In genomic region chr1:175193339-175193950, GRCh38 we compare ENCODE assay signal across 8 cellular contexts. TPM values are rescaled to one million over a fixed set of nuclear protein-coding genes. Genes with fewer than 3 reads are reported as not detected.
A peak's percentile ranks its signal among the peaks of the same experiment; 100 is the strongest.
DNase-seq lines count a peak whose midpoint lies in the region; ATAC-seq and TF ChIP-seq lines count a peak whose summit lies in the region.

No MANE protein-coding gene starts in this region.

- H3K4me3 ChIP-seq in breast epithelium (peak overlapping the region; percentile 54 to 75 (median 69)), mesenchymal stem cell (ENCODE audit: insufficient read depth in 1 of 2, low read depth in 1 of 2, low read length in 2 of 2) (peak overlapping the region in 1 of 2 experiments; percentile 75)

- no peak overlapping the region for H3K9ac ChIP-seq in mesenchymal stem cell (ENCODE audit: low read length)

- no peak overlapping the region for H2BK120ac ChIP-seq in mesenchymal stem cell (ENCODE audit: low read depth, low read length)

- H3K36me3 ChIP-seq in breast epithelium (no peaks in the 10 kb centered on the region), mesenchymal stem cell (ENCODE audit: control insufficient read depth in 1 of 2, insufficient read depth in 2 of 2, low read depth in 1 of 2, low read length in 2 of 2) (no peaks in the 10 kb centered on the region)

- peak overlapping the region; percentile 20 for H4K91ac ChIP-seq in mesenchymal stem cell (ENCODE audit: low read length)

- H3K27ac ChIP-seq in breast epithelium (peak overlapping the region; percentile 96 to 97), mesenchymal stem cell (ENCODE audit: low read length, poor library complexity, severe bottlenecking) (no peak overlapping the region)

- H3K9me3 Mint-ChIP-seq in stimulated activated naive CD8-positive, alpha-beta T cell treated with anti-CD3 and anti-CD28 coated beads, Interleukin-15, Interleukin-2, amounts not matched to agents 100 ng/mL and 50 ng/mL, for 24 hours = no peaks in the 10 kb centered on the region

- no peaks in the 10 kb centered on the region for H3K9me3 ChIP-seq in breast epithelium
- H3K9me3 ChIP-seq in mesenchymal stem cell (ENCODE audit: control insufficient read depth, low read length) = no peaks in the 10 kb centered on the region

- peaks cover 9% of the 10 kb centered on the region for H3K36me3 Mint-ChIP-seq in stimulated activated naive CD8-positive, alpha-beta T cell treated with anti-CD3 and anti-CD28 coated beads, Interleukin-15, Interleukin-2, amounts not matched to agents 100 ng/mL and 50 ng/mL, for 24 hours (ENCODE audit: low read depth)

- H3K14ac ChIP-seq in mesenchymal stem cell (ENCODE audit: low read length in 2 of 2) = no peak overlapping the region

- H3K27me3 ChIP-seq in breast epithelium (no peaks in the 10 kb centered on the region), mesenchymal stem cell (ENCODE audit: control insufficient read depth in 1 of 2, insufficient read depth in 1 of 2, low read length in 2 of 2) (peaks cover 43 to 48% of the 10 kb centered on the region in 2 experiments)

- peak overlapping the region; percentile 47 for H2AFZ ChIP-seq in mesenchymal stem cell (ENCODE audit: low read depth, low read length)

- H2BK12ac ChIP-seq in mesenchymal stem cell (ENCODE audit: low read length in 2 of 2) = no peak overlapping the region

- H3K4me2 ChIP-seq in mesenchymal stem cell (ENCODE audit: low read length, poor library complexity, severe bottlenecking) = peak overlapping the region; percentile 97

- H2AK5ac ChIP-seq in mesenchymal stem cell (ENCODE audit: low read length, severe bottlenecking) = no peak overlapping the region

- peaks cover 60% of the 10 kb centered on the region for H3K4me1 Mint-ChIP-seq in stimulated activated naive CD8-positive, alpha-beta T cell treated with anti-CD3 and anti-CD28 coated beads, Interleukin-15, Interleukin-2, amounts not matched to agents 100 ng/mL and 50 ng/mL, for 24 hours (ENCODE audit: low read depth)

- ATAC-seq in stimulated activated naive CD8-positive, alpha-beta T cell treated with anti-CD3 and anti-CD28 coated beads, Interleukin-15, Interleukin-2, amounts not matched to agents 100 U/mL and 50 U/mL, for 24 hours = no peak
- ATAC-seq in GM19455 (IDR thresholded peaks at IDR 0.05; ENCODE audit: unreplicated experiment) = no peak
- ATAC-seq in GM18873 (IDR thresholded peaks at IDR 0.05; ENCODE audit: low FRiP score, unreplicated experiment) = no peak

- intact Hi-C loops in breast epithelium (cut with DNase I; ENCODE audit: low total_unique reads) = no loop called here

- H3K79me1 ChIP-seq in mesenchymal stem cell (replicated peaks; ENCODE audit: low read length, poor library complexity, severe bottlenecking) = no peaks in the 10 kb centered on the region

- H3K18ac ChIP-seq in mesenchymal stem cell (ENCODE audit: low read depth in 1 of 2, low read length in 2 of 2) = no peak overlapping the region

- H3K4me1 ChIP-seq in breast epithelium (peaks cover 0 to 4% of the 10 kb centered on the region in 2 donors), mesenchymal stem cell (ENCODE audit: control insufficient read depth, insufficient read depth, low read depth, low read length) (peaks cover 12% of the 10 kb centered on the region)

- TF ChIP-seq CTCF in breast epithelium (IDR thresholded peaks at IDR 0.05) = peak in 1 of 3 donors; percentile 9

- H3K27ac Mint-ChIP-seq in stimulated activated naive CD8-positive, alpha-beta T cell treated with anti-CD3 and anti-CD28 coated beads, Interleukin-15, Interleukin-2, amounts not matched to agents 100 ng/mL and 50 ng/mL, for 24 hours = peak overlapping the region; percentile 64

- TF ChIP-seq POLR2A in breast epithelium (IDR thresholded peaks at IDR 0.05) = no peak

- H3K27me3 Mint-ChIP-seq in stimulated activated naive CD8-positive, alpha-beta T cell treated with anti-CD3 and anti-CD28 coated beads, Interleukin-15, Interleukin-2, amounts not matched to agents 100 ng/mL and 50 ng/mL, for 24 hours = no peaks in the 10 kb centered on the region

- H3K4me3 Mint-ChIP-seq in stimulated activated naive CD8-positive, alpha-beta T cell treated with anti-CD3 and anti-CD28 coated beads, Interleukin-15, Interleukin-2, amounts not matched to agents 100 ng/mL and 50 ng/mL, for 24 hours = peak overlapping the region; percentile 91

- 42% methylated on average over 12 of the region's 12 CpGs for WGBS in mesenchymal stem cell

- H3K23ac ChIP-seq in mesenchymal stem cell (ENCODE audit: low read length in 2 of 2) = no peak overlapping the region

- no peak overlapping the region for H2BK15ac ChIP-seq in mesenchymal stem cell (ENCODE audit: low read depth, poor library complexity, severe bottlenecking)

- H2BK5ac ChIP-seq in mesenchymal stem cell (ENCODE audit: low read depth, low read length, poor library complexity, severe bottlenecking) = no peak overlapping the region

- H3K4ac ChIP-seq in mesenchymal stem cell (ENCODE audit: low read depth in 1 of 2, low read length in 2 of 2) = no peak overlapping the region

- no peak for DNase-seq in stimulated activated naive CD8-positive, alpha-beta T cell treated with anti-CD3 and anti-CD28 coated beads, Interleukin-15, Interleukin-2, amounts not matched to agents 100 U/mL and 50 U/mL, for 24 hours
- no peak for DNase-seq in breast epithelium (ENCODE audit: low spot score in 2 of 2)
- DNase-seq in mesenchymal stem cell = peak; percentile 9
- DNase-seq in effector CD4-positive, alpha-beta T cell = no peak
- no peak for DNase-seq in effector CD8-positive, alpha-beta T cell (lab: John Stamatoyannopoulos, UW)

- H4K8ac ChIP-seq in mesenchymal stem cell (ENCODE audit: low read length) = peak overlapping the region; percentile 36

RNA-seq across cellular contexts. Expression of gene KIAA0040, which starts 0.9 kb away (rescaled TPM):
- 100 to 1,000 TPM in 1 of 3 donors, 10 to 100 TPM in 2; 43.6 to 160 (median 56.9) TPM for total RNA-seq in breast epithelium
- polyA plus RNA-seq in mesenchymal stem cell (2013, experiment 1 of 2) = 2.7 TPM
- polyA plus RNA-seq in mesenchymal stem cell (2013, experiment 2 of 2) = 2.7 TPM
